In the genomic region with DNA sequence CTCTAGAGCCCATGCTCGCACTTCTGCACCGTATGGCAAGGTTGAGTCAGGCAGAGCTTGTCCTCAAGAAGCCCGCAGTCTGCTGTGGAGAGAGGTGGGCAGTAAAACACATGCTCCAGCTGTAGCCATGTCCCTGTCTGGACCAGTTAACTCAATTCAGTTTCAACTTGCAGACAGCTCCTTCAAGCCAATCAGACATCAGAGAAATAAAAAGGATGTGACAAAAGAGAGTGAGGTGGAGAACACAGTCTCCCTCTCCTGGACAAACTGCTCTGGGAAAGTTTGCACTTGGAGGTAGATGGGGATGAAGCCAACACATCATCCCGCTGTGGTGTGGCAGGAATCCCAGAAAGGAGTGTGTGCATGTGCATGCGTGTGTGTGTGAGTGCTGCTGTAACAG, we compare ENCODE assay signal across 2 cellular contexts.
TF ChIP-seq lines count a peak whose summit lies in the region.

No MANE protein-coding gene starts in this region.

TF ChIP-seq in IMR-90, 13 proteins besides CTCF, POLR2A, EP300 and RAD21:
- TF ChIP-seq MAFK (IDR thresholded peaks at IDR 0.05; ENCODE audit: low read depth, low read length): no peak
- TF ChIP-seq MAZ (IDR thresholded peaks at IDR 0.05; ENCODE audit: borderline replicate concordance, low read depth, low read length): no peak
- no peak for TF ChIP-seq FOS (IDR thresholded peaks at IDR 0.05; ENCODE audit: low read depth, low read length)
- no peak for TF ChIP-seq MXI1 (IDR thresholded peaks at IDR 0.05; ENCODE audit: borderline replicate concordance, low read depth, low read length)
- TF ChIP-seq ELK1 (IDR thresholded peaks at IDR 0.05; ENCODE audit: borderline replicate concordance, low read depth, low read length): no peak

TF ChIP-seq in K562, 482 proteins besides CTCF, POLR2A, EP300 and RAD21:
- TF ChIP-seq RCOR1 (IDR thresholded peaks at IDR 0.05; ENCODE audit: borderline replicate concordance in 1 of 2, low read depth in 2 of 2, low read length in 2 of 2) (0 out of 4 replicates have a peak, but pooled peaks of 1 of the 2 experiments have one; percentile 9), SMC3 (conservative IDR thresholded peaks at IDR 0.05; ENCODE audit: insufficient read depth, low read depth, low read length) (0 out of 2 replicates have a peak, but pooled peaks have one; percentile 20), ZNF217 (CRISPR knock-in tag; IDR thresholded peaks at IDR 0.05) (no peak)
